Comparison of ENCODE assay signal across 1 cellular context in genomic region chr1:215983680-215984079, GRCh38.
TF ChIP-seq lines count a peak whose summit lies in the region.

No MANE protein-coding gene starts in this region.

TF ChIP-seq in K562, 482 proteins besides CTCF, POLR2A, EP300 and RAD21 (continued from another document):
- TF ChIP-seq ZNF518B (CRISPR knock-in tag; IDR thresholded peaks at IDR 0.05) (no peak), NFIX (CRISPR knock-in tag; IDR thresholded peaks at IDR 0.05; ENCODE audit: low read depth) (peak; percentile 56)
